ENCODE assay signal across 9 cellular contexts in genomic region chr1:81752840-81753239, GRCh38. TPM values are rescaled to one million over a fixed set of nuclear protein-coding genes. Genes with fewer than 3 reads are reported as not detected.
"Had no signal": no experiment of that assay in that cellular context is flagged by ENCODE, and none has a peak within 500 bp of the region (broad histone marks: within the 10 kb centered on the region; RNA-seq: fewer than 3 reads in every experiment).

No MANE protein-coding gene starts in this region.

- H3K27ac ChIP-seq: HL-60, KMS-11 had no signal

- H3K4me3 ChIP-seq: K562 had no signal

- DNase-seq: IMR-90, KBM-7, KG1 had no signal

- ATAC-seq: HepG2, K562 had no signal

- H3K4me3 Mint-ChIP-seq: IgD-negative memory B cell had no signal

- H3K27ac Mint-ChIP-seq: IgD-negative memory B cell had no signal

- H3K4me1 Mint-ChIP-seq: IgD-negative memory B cell had no signal

RNA-seq across cellular contexts. Expression of gene ADGRL2, which starts 47.9 kb away (rescaled TPM):
- total RNA-seq: HT-29 had no signal
